10 cellular contexts compared by ENCODE assay signal in the genomic region with DNA sequence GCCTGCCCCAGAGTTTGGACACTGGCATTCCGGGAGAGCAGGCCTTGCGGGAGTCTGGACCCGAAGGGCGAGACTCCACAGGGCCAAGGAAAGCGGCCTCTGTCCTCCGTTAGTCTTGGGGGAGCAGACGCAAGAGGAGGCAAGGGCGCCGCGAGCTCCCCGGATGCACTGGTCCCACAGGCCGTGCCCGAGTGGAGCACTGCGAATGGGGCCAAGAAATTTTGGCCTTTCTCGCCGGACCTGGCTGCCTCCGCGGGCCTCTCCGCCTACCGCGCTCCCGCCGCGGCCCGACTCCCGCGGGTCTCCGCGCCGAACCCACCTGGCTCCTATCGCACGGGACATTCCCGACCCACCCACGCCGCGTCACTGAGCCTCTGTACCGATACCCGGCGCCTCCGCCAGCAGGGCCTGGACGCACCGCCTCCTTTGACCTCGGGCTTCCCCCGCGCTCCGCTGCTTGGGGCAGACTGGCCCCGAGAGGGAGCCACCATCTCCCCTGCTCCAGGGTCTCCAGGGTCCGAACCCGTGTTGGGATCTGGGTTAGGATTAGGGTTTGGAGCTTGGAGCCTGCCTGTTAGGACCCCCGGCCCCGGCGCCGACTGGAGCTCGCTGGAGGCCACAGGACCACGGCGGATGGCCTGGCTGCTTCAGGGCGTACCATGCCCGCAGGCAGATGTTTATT. TPM values are rescaled to one million over a fixed set of nuclear protein-coding genes. Genes with fewer than 3 reads are reported as not detected.
DNase-seq lines count a peak whose midpoint lies in the region; ATAC-seq and TF ChIP-seq lines count a peak whose summit lies in the region.
"Had no signal": no experiment of that assay in that cellular context is flagged by ENCODE, and none has a peak within 500 bp of the region (broad histone marks: within the 10 kb centered on the region; RNA-seq: fewer than 3 reads in every experiment).

No MANE protein-coding gene starts in this region.

- no peaks in the 10 kb centered on the region for H3K9me3 Mint-ChIP-seq in mesothelial cell of epicardium
- no peaks in the 10 kb centered on the region for H3K9me3 Mint-ChIP-seq in activated CD8-positive, alpha-beta T cell treated with anti-CD3 and anti-CD28 coated beads, Interleukin-2, amount 10 ng/mL, durations not matched to agents 7 days and 5 days (ENCODE audit: insufficient read depth)
- peaks cover 5% of the 10 kb centered on the region for H3K9me3 Mint-ChIP-seq in activated T-helper 1 cell treated with anti-CD3 and anti-CD28 coated beads, Interleukin-12 subunit alpha, Interleukin-12 subunit beta, Interleukin-2, Interleukin-4 antibody, amounts not matched to agents 30 ng/mL and 10 ng/mL and 1 ng/mL, durations not matched to agents 14 hours and 24 hours and 36 hours

- no peak overlapping the region for H3K27ac ChIP-seq in colonic mucosa
- H3K27ac ChIP-seq: SJSA1 had no signal

- no peak for TF ChIP-seq CTCF in mesothelial cell of epicardium (IDR thresholded peaks at IDR 0.05; ENCODE audit: unreplicated experiment)
- TF ChIP-seq CTCF in colonic mucosa (IDR thresholded peaks at IDR 0.05): no peak

- DNase-seq in mesothelial cell of epicardium (ENCODE audit: low spot score in 2 of 2, unreplicated experiment in 2 of 2): no peak
- DNase-seq in activated CD8-positive, alpha-beta T cell treated with anti-CD3 and anti-CD28 coated beads, Interleukin-2, amount 10 ng/mL, durations not matched to agents 7 days and 5 days: no peak
- DNase-seq in activated T-helper 1 cell treated with anti-CD3 and anti-CD28 coated beads, Interleukin-12 subunit alpha, Interleukin-12 subunit beta, Interleukin-2, Interleukin-4 antibody, amounts not matched to agents 30 ng/mL and 10 ng/mL and 1 ng/mL, durations not matched to agents 14 hours and 24 hours and 36 hours (ENCODE audit: low spot score): no peak
- no peak for DNase-seq in CD1c-positive myeloid dendritic cell (ENCODE audit: extremely low spot score)
- DNase-seq in colonic mucosa: no peak
- DNase-seq: MG63 had no signal

- POLR2A ChIA-PET in activated CD8-positive, alpha-beta T cell treated with anti-CD3 and anti-CD28 coated beads, Interleukin-2, amount 10 ng/mL, durations not matched to agents 7 days and 5 days (lab: Charles Lee): interaction anchor here (0.8 kb wide), 1 partner anchor 9 kb away, joined by 3 read pairs; no protein-coding TSS in a partner anchor

- no peak overlapping the region for H3K4me3 ChIP-seq in colonic mucosa
- H3K4me3 ChIP-seq: MG63, SJSA1 had no signal

- no peaks in the 10 kb centered on the region for H3K36me3 ChIP-seq in colonic mucosa

- intact Hi-C loops in activated T-helper 1 cell treated with anti-CD3 and anti-CD28 coated beads, Interleukin-12 subunit alpha, Interleukin-12 subunit beta, Interleukin-2, Interleukin-4 antibody, amounts not matched to agents 30 ng/mL and 10 ng/mL and 1 ng/mL, durations not matched to agents 14 hours and 24 hours and 36 hours (cut with micrococcal nuclease): no loop called here
- intact Hi-C loops in colonic mucosa (cut with DNase I): no loop called here

- no peaks in the 10 kb centered on the region for H3K4me1 ChIP-seq in colonic mucosa

- peaks cover 8% of the 10 kb centered on the region for H3K4me1 Mint-ChIP-seq in mesothelial cell of epicardium
- H3K4me1 Mint-ChIP-seq in activated CD8-positive, alpha-beta T cell treated with anti-CD3 and anti-CD28 coated beads, Interleukin-2, amount 10 ng/mL, durations not matched to agents 7 days and 5 days (ENCODE audit: low read depth): peaks cover 15% of the 10 kb centered on the region
- H3K4me1 Mint-ChIP-seq in activated T-helper 1 cell treated with anti-CD3 and anti-CD28 coated beads, Interleukin-12 subunit alpha, Interleukin-12 subunit beta, Interleukin-2, Interleukin-4 antibody, amounts not matched to agents 30 ng/mL and 10 ng/mL and 1 ng/mL, durations not matched to agents 14 hours and 24 hours and 36 hours (ENCODE audit: low read depth): peaks cover 15% of the 10 kb centered on the region

- H3K36me3 Mint-ChIP-seq in mesothelial cell of epicardium: no peaks in the 10 kb centered on the region
- peaks cover 3% of the 10 kb centered on the region for H3K36me3 Mint-ChIP-seq in activated CD8-positive, alpha-beta T cell treated with anti-CD3 and anti-CD28 coated beads, Interleukin-2, amount 10 ng/mL, durations not matched to agents 7 days and 5 days (ENCODE audit: low read depth)
- peaks cover 1% of the 10 kb centered on the region for H3K36me3 Mint-ChIP-seq in activated T-helper 1 cell treated with anti-CD3 and anti-CD28 coated beads, Interleukin-12 subunit alpha, Interleukin-12 subunit beta, Interleukin-2, Interleukin-4 antibody, amounts not matched to agents 30 ng/mL and 10 ng/mL and 1 ng/mL, durations not matched to agents 14 hours and 24 hours and 36 hours (ENCODE audit: low read depth)

- no peaks in the 10 kb centered on the region for H3K9me3 ChIP-seq in colonic mucosa
- H3K9me3 ChIP-seq: MG63, SJSA1 had no signal

- H3K4me3 Mint-ChIP-seq in mesothelial cell of epicardium: peak overlapping the region; percentile 25
- H3K4me3 Mint-ChIP-seq in activated CD8-positive, alpha-beta T cell treated with anti-CD3 and anti-CD28 coated beads, Interleukin-2, amount 10 ng/mL, durations not matched to agents 7 days and 5 days: no peak overlapping the region
- H3K4me3 Mint-ChIP-seq in activated T-helper 1 cell treated with anti-CD3 and anti-CD28 coated beads, Interleukin-12 subunit alpha, Interleukin-12 subunit beta, Interleukin-2, Interleukin-4 antibody, amounts not matched to agents 30 ng/mL and 10 ng/mL and 1 ng/mL, durations not matched to agents 14 hours and 24 hours and 36 hours: no peak overlapping the region

- CTCF ChIA-PET in activated CD8-positive, alpha-beta T cell treated with anti-CD3 and anti-CD28 coated beads, Interleukin-2, amount 10 ng/mL, durations not matched to agents 7 days and 5 days (lab: Charles Lee): no interaction called here

- H3K9ac ChIP-seq in colonic mucosa (ENCODE audit: low read depth in 2 of 2, low read length in 2 of 2): no peak overlapping the region

- ATAC-seq in GM18498 (IDR thresholded peaks at IDR 0.05; ENCODE audit: unreplicated experiment) (peak; percentile 69), GM21619 (IDR thresholded peaks at IDR 0.05; ENCODE audit: unreplicated experiment) (peak; percentile 48), HG03565 (IDR thresholded peaks at IDR 0.05; ENCODE audit: unreplicated experiment) (peak; percentile 37)
- no peak for ATAC-seq in activated CD8-positive, alpha-beta T cell treated with anti-CD3 and anti-CD28 coated beads, Interleukin-2, amount 10 ng/mL, durations not matched to agents 7 days and 5 days

- peaks cover 99% of the 10 kb centered on the region for H3K27me3 Mint-ChIP-seq in mesothelial cell of epicardium (ENCODE audit: low read depth)
- peaks cover 79% of the 10 kb centered on the region for H3K27me3 Mint-ChIP-seq in activated CD8-positive, alpha-beta T cell treated with anti-CD3 and anti-CD28 coated beads, Interleukin-2, amount 10 ng/mL, durations not matched to agents 7 days and 5 days (ENCODE audit: low read depth)
- peaks cover 62% of the 10 kb centered on the region for H3K27me3 Mint-ChIP-seq in activated T-helper 1 cell treated with anti-CD3 and anti-CD28 coated beads, Interleukin-12 subunit alpha, Interleukin-12 subunit beta, Interleukin-2, Interleukin-4 antibody, amounts not matched to agents 30 ng/mL and 10 ng/mL and 1 ng/mL, durations not matched to agents 14 hours and 24 hours and 36 hours (ENCODE audit: insufficient read depth)

- H3K27me3 ChIP-seq in colonic mucosa: peaks cover 58% of the 10 kb centered on the region
- H3K27me3 ChIP-seq: MG63 had no signal

- no peak overlapping the region for H3K27ac Mint-ChIP-seq in mesothelial cell of epicardium
- no peak overlapping the region for H3K27ac Mint-ChIP-seq in activated CD8-positive, alpha-beta T cell treated with anti-CD3 and anti-CD28 coated beads, Interleukin-2, amount 10 ng/mL, durations not matched to agents 7 days and 5 days
- no peak overlapping the region for H3K27ac Mint-ChIP-seq in activated T-helper 1 cell treated with anti-CD3 and anti-CD28 coated beads, Interleukin-12 subunit alpha, Interleukin-12 subunit beta, Interleukin-2, Interleukin-4 antibody, amounts not matched to agents 30 ng/mL and 10 ng/mL and 1 ng/mL, durations not matched to agents 14 hours and 24 hours and 36 hours

RNA-seq across cellular contexts. Expression of a gene that starts 11.8 kb away (rescaled TPM):
- 0.79 to 1.4 TPM (median 0.89 TPM) in 3 replicates for total RNA-seq in mesothelial cell of epicardium
- not detected for total RNA-seq in activated CD8-positive, alpha-beta T cell treated with anti-CD3 and anti-CD28 coated beads, Interleukin-2, amount 10 ng/mL, durations not matched to agents 7 days and 5 days
- not detected in 2 replicates for total RNA-seq in activated T-helper 1 cell treated with anti-CD3 and anti-CD28 coated beads, Interleukin-12 subunit alpha, Interleukin-12 subunit beta, Interleukin-2, Interleukin-4 antibody, amounts not matched to agents 30 ng/mL and 10 ng/mL and 1 ng/mL, durations not matched to agents 14 hours and 24 hours and 36 hours
- not detected for total RNA-seq in colonic mucosa

RNA-seq across cellular contexts. Expression of a gene that starts 15.5 kb away (rescaled TPM):
- total RNA-seq in mesothelial cell of epicardium: 33.1 to 35.0 TPM (median 34.9 TPM) in 3 replicates
- total RNA-seq in activated CD8-positive, alpha-beta T cell treated with anti-CD3 and anti-CD28 coated beads, Interleukin-2, amount 10 ng/mL, durations not matched to agents 7 days and 5 days: 10 to 100 TPM; 44.9 to 47.9 TPM
- total RNA-seq in activated T-helper 1 cell treated with anti-CD3 and anti-CD28 coated beads, Interleukin-12 subunit alpha, Interleukin-12 subunit beta, Interleukin-2, Interleukin-4 antibody, amounts not matched to agents 30 ng/mL and 10 ng/mL and 1 ng/mL, durations not matched to agents 14 hours and 24 hours and 36 hours: 41.1 and 41.8 TPM in 2 replicates
- 10 to 100 TPM; 28.5 to 32.0 TPM for total RNA-seq in colonic mucosa
